Comparison of ENCODE assay signal across 30 cellular contexts in the genomic region with DNA sequence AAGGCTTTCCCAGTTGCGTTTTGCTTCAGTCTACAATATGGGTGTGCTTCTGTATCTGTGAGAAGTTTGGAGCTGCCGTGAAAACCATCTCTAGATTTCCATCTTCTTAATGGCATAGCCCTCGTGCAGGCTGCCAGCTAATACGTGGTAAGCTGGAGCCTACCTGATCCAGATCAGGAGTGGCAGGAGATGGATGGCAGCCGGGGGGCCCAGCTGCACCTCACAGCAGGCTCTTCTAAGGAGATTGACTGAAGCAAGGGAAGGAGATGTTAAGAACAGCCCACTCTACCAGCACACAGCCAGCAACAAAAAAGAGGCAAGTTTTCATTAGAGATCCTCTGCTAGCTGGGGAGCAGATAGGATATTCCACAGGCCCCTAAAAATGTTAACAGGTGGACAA.
"Had no signal": no experiment of that assay in that cellular context is flagged by ENCODE, and none has a peak within 500 bp of the region (broad histone marks: within the 10 kb centered on the region; RNA-seq: fewer than 3 reads in every experiment).

No MANE protein-coding gene starts in this region.

- H3K9me3 ChIP-seq: ascending aorta, breast epithelium, esophagus muscularis mucosa, gastrocnemius medialis, heart left ventricle had no signal

- H3K27ac Mint-ChIP-seq: activated B cell treated with CpG ODN at 0.5 μM for 24 hours; activated CD8-positive, alpha-beta T cell treated with anti-CD3 and anti-CD28 coated beads for 36 hours; activated naive CD4-positive, alpha-beta T cell treated with anti-CD3 and anti-CD28 coated beads, Interleukin-2, amount 10 ng/mL, durations not matched to agents 7 days and 5 days; activated naive CD4-positive, alpha-beta T cell treated with anti-CD3 and anti-CD28 coated beads, Interleukin-2, amount 50 U/mL, for 72 hours; activated naive CD8-positive, alpha-beta T cell treated with anti-CD3 and anti-CD28 coated beads, Interleukin-2, amount 10 ng/mL, durations not matched to agents 7 days and 5 days; activated T-cell treated with anti-CD3 and anti-CD28 coated beads, Interleukin-2, amount 50 U/mL, for 72 hours; brain; effector memory CD8-positive, alpha-beta T cell had no signal

- FAIRE-seq: colon had no signal

- H3K36me3 Mint-ChIP-seq: activated naive CD4-positive, alpha-beta T cell treated with anti-CD3 and anti-CD28 coated beads, Interleukin-2, amount 10 ng/mL, durations not matched to agents 7 days and 5 days; activated naive CD4-positive, alpha-beta T cell treated with anti-CD3 and anti-CD28 coated beads, Interleukin-2, amount 50 U/mL, for 72 hours; activated naive CD8-positive, alpha-beta T cell treated with anti-CD3 and anti-CD28 coated beads, Interleukin-2, amount 10 ng/mL, durations not matched to agents 7 days and 5 days; brain had no signal

- H3K27ac ChIP-seq: ascending aorta, breast epithelium, cardiac muscle cell, esophagus muscularis mucosa, foreskin keratinocyte, gastrocnemius medialis, heart left ventricle had no signal

- H3K4me3 ChIP-seq: ascending aorta, breast epithelium, cardiac muscle cell, esophagus muscularis mucosa, gastrocnemius medialis, heart left ventricle had no signal

- H3K9me3 Mint-ChIP-seq: activated B cell treated with CpG ODN at 0.5 μM for 24 hours; activated CD8-positive, alpha-beta T cell treated with anti-CD3 and anti-CD28 coated beads for 36 hours; activated naive CD4-positive, alpha-beta T cell treated with anti-CD3 and anti-CD28 coated beads, Interleukin-2, amount 10 ng/mL, durations not matched to agents 7 days and 5 days; activated naive CD4-positive, alpha-beta T cell treated with anti-CD3 and anti-CD28 coated beads, Interleukin-2, amount 50 U/mL, for 72 hours; activated naive CD8-positive, alpha-beta T cell treated with anti-CD3 and anti-CD28 coated beads, Interleukin-2, amount 10 ng/mL, durations not matched to agents 7 days and 5 days; activated T-cell treated with anti-CD3 and anti-CD28 coated beads, Interleukin-2, amount 50 U/mL, for 72 hours; brain; effector memory CD8-positive, alpha-beta T cell had no signal

- H3K27me3 ChIP-seq: ascending aorta, breast epithelium, cardiac muscle cell, esophagus muscularis mucosa, foreskin keratinocyte, gastrocnemius medialis, heart left ventricle had no signal

- H3K4me1 ChIP-seq: ascending aorta, breast epithelium, esophagus muscularis mucosa, foreskin keratinocyte, gastrocnemius medialis, heart left ventricle had no signal

- H3K4me1 Mint-ChIP-seq: activated B cell treated with CpG ODN at 0.5 μM for 24 hours; activated naive CD4-positive, alpha-beta T cell treated with anti-CD3 and anti-CD28 coated beads, Interleukin-2, amount 10 ng/mL, durations not matched to agents 7 days and 5 days; activated naive CD8-positive, alpha-beta T cell treated with anti-CD3 and anti-CD28 coated beads, Interleukin-2, amount 10 ng/mL, durations not matched to agents 7 days and 5 days; brain had no signal

- ATAC-seq: activated CD4-positive, CD25-positive, alpha-beta regulatory T cell treated with anti-CD3 and anti-CD28 coated beads, Interleukin-2, amount 50 U/mL, for 24 hours; activated CD8-positive, alpha-beta T cell treated with anti-CD3 and anti-CD28 coated beads for 36 hours; activated naive CD4-positive, alpha-beta T cell treated with anti-CD3 and anti-CD28 coated beads, Interleukin-2, amount 50 U/mL, for 72 hours; activated T-cell treated with anti-CD3 and anti-CD28 coated beads, Interleukin-2, amount 50 U/mL, for 72 hours; effector memory CD8-positive, alpha-beta T cell; foreskin keratinocyte; gastrocnemius medialis; heart left ventricle had no signal

- H3K36me3 ChIP-seq: ascending aorta, breast epithelium, cardiac muscle cell, esophagus muscularis mucosa, gastrocnemius medialis, heart left ventricle had no signal

- H3K27me3 Mint-ChIP-seq: activated CD8-positive, alpha-beta T cell treated with anti-CD3 and anti-CD28 coated beads for 36 hours; activated naive CD4-positive, alpha-beta T cell treated with anti-CD3 and anti-CD28 coated beads, Interleukin-2, amount 10 ng/mL, durations not matched to agents 7 days and 5 days; activated naive CD8-positive, alpha-beta T cell treated with anti-CD3 and anti-CD28 coated beads, Interleukin-2, amount 10 ng/mL, durations not matched to agents 7 days and 5 days; effector memory CD8-positive, alpha-beta T cell had no signal

- H3K4me3 Mint-ChIP-seq: activated B cell treated with CpG ODN at 0.5 μM for 24 hours; activated CD8-positive, alpha-beta T cell treated with anti-CD3 and anti-CD28 coated beads for 36 hours; activated naive CD4-positive, alpha-beta T cell treated with anti-CD3 and anti-CD28 coated beads, Interleukin-2, amount 10 ng/mL, durations not matched to agents 7 days and 5 days; activated naive CD8-positive, alpha-beta T cell treated with anti-CD3 and anti-CD28 coated beads, Interleukin-2, amount 10 ng/mL, durations not matched to agents 7 days and 5 days; activated T-cell treated with anti-CD3 and anti-CD28 coated beads, Interleukin-2, amount 50 U/mL, for 72 hours; brain; effector memory CD8-positive, alpha-beta T cell had no signal

- DNase-seq: activated B cell treated with CpG ODN at 0.5 μM for 24 hours; activated CD4-positive, alpha-beta T cell treated with anti-CD3 and anti-CD28 coated beads for 48 hours; activated CD4-positive, alpha-beta T cell treated with anti-CD3 and anti-CD28 coated beads, Interleukin-2, amount 50 U/mL, for 1 hour; activated CD4-positive, alpha-beta T cell treated with anti-CD3 and anti-CD28 coated beads, Interleukin-2, amount 50 U/mL, for 48 hours; activated CD8-positive, alpha-beta memory T cell treated with anti-CD3 and anti-CD28 coated beads for 24 hours; activated CD8-positive, alpha-beta T cell treated with anti-CD3 and anti-CD28 coated beads for 36 hours; activated gamma-delta T cell; activated naive CD4-positive, alpha-beta T cell; activated naive CD4-positive, alpha-beta T cell treated with anti-CD3 and anti-CD28 coated beads, Interleukin-2, amount 10 ng/mL, durations not matched to agents 7 days and 5 days; activated naive CD8-positive, alpha-beta T cell treated with anti-CD3 and anti-CD28 coated beads, Interleukin-2, amount 10 ng/mL, durations not matched to agents 7 days and 5 days; activated T-cell treated with anti-CD3 and anti-CD28 coated beads, Interleukin-2, amount 50 U/mL, for 1 hour; activated T-cell treated with anti-CD3 and anti-CD28 coated beads, Interleukin-2, amount 50 U/mL, for 72 hours; central memory CD4-positive, alpha-beta T cell; cortex of kidney; dermis blood vessel endothelial cell; effector CD4-positive, alpha-beta T cell; effector memory CD8-positive, alpha-beta T cell; foreskin keratinocyte; gastrocnemius medialis; glutamatergic neuron; heart left ventricle; T-helper 2 cell had no signal
